ENCODE assay signal across 16 cellular contexts in genomic region chr19:32816555-32817099, GRCh38. TPM values are rescaled to one million over a fixed set of nuclear protein-coding genes. Genes with fewer than 3 reads are reported as not detected.
"Had no signal": no experiment of that assay in that cellular context is flagged by ENCODE, and none has a peak within 500 bp of the region (broad histone marks: within the 10 kb centered on the region; RNA-seq: fewer than 3 reads in every experiment).

No MANE protein-coding gene starts in this region.

- H3K4me3 ChIP-seq: sigmoid colon had no signal

- H3K9me3 Mint-ChIP-seq: activated B cell treated with CpG ODN at 0.5 μM for 24 hours; activated CD4-positive, alpha-beta T cell treated with anti-CD3 and anti-CD28 coated beads, Interleukin-2, amount 10 ng/mL, durations not matched to agents 7 days and 5 days; activated naive CD4-positive, alpha-beta T cell treated with anti-CD3 and anti-CD28 coated beads, Interleukin-2, amount 50 U/mL, for 72 hours; dendritic cell treated with granulocyte-macrophage colony-stimulating factor and Interleukin-4, amounts not matched to agents 40 ng/mL and 50 ng/mL, for 4 days; effector memory CD8-positive, alpha-beta T cell; natural killer cell treated with Interleukin-12 subunit alpha and Interleukin-12 subunit beta and Interleukin-15 and Interleukin-18, amount 100 ng/mL, for 72 hours; T-helper 1 cell treated with Interleukin-12 subunit alpha and Interleukin-12 subunit beta and Interleukin-4 antibody, amounts not matched to agents 30 μg/mL and 1 μg/mL, for 36 hours had no signal

- H3K27ac Mint-ChIP-seq: activated B cell treated with CpG ODN at 0.5 μM for 24 hours; activated CD4-positive, alpha-beta T cell treated with anti-CD3 and anti-CD28 coated beads, Interleukin-2, amount 10 ng/mL, durations not matched to agents 7 days and 5 days; activated naive CD4-positive, alpha-beta T cell treated with anti-CD3 and anti-CD28 coated beads, Interleukin-2, amount 50 U/mL, for 72 hours; dendritic cell treated with granulocyte-macrophage colony-stimulating factor and Interleukin-4, amounts not matched to agents 40 ng/mL and 50 ng/mL, for 4 days; effector memory CD8-positive, alpha-beta T cell; natural killer cell treated with Interleukin-12 subunit alpha and Interleukin-12 subunit beta and Interleukin-15 and Interleukin-18, amount 100 ng/mL, for 72 hours; T-helper 1 cell treated with Interleukin-12 subunit alpha and Interleukin-12 subunit beta and Interleukin-4 antibody, amounts not matched to agents 30 μg/mL and 1 μg/mL, for 36 hours had no signal

- H3K36me3 ChIP-seq: sigmoid colon had no signal

- H3K4me3 Mint-ChIP-seq: activated B cell treated with CpG ODN at 0.5 μM for 24 hours; activated CD4-positive, alpha-beta T cell treated with anti-CD3 and anti-CD28 coated beads, Interleukin-2, amount 10 ng/mL, durations not matched to agents 7 days and 5 days; dendritic cell treated with granulocyte-macrophage colony-stimulating factor and Interleukin-4, amounts not matched to agents 40 ng/mL and 50 ng/mL, for 4 days; effector memory CD8-positive, alpha-beta T cell; natural killer cell treated with Interleukin-12 subunit alpha and Interleukin-12 subunit beta and Interleukin-15 and Interleukin-18, amount 100 ng/mL, for 72 hours; T-helper 1 cell treated with Interleukin-12 subunit alpha and Interleukin-12 subunit beta and Interleukin-4 antibody, amounts not matched to agents 30 μg/mL and 1 μg/mL, for 36 hours had no signal

- H3K36me3 Mint-ChIP-seq: activated naive CD4-positive, alpha-beta T cell treated with anti-CD3 and anti-CD28 coated beads, Interleukin-2, amount 50 U/mL, for 72 hours; natural killer cell treated with Interleukin-12 subunit alpha and Interleukin-12 subunit beta and Interleukin-15 and Interleukin-18, amount 100 ng/mL, for 72 hours had no signal

- DNase-seq: activated B cell treated with CpG ODN at 0.5 μM for 24 hours; activated CD4-positive, alpha-beta T cell treated with anti-CD3 and anti-CD28 coated beads, Interleukin-2, amount 10 ng/mL, durations not matched to agents 7 days and 5 days; activated effector memory CD4-positive, alpha-beta T cell treated with Interleukin-2 at 50 U/mL for 16 hours; activated T-cell treated with anti-CD3 and anti-CD28 coated beads, Interleukin-2, amount 50 U/mL, for 1 hour; cerebellar nuclear complex; effector memory CD8-positive, alpha-beta T cell; hypothalamus; sigmoid colon; stimulated activated naive CD4-positive, alpha-beta T cell treated with Interleukin-2 at 50 U/mL for 16 hours; trophoblast cell had no signal

- H3K4me1 ChIP-seq: sigmoid colon had no signal

- H3K9me3 ChIP-seq: sigmoid colon had no signal

- H3K27ac ChIP-seq: sigmoid colon had no signal

RNA-seq across cellular contexts. Expression of gene SLC7A9, which starts 52.9 kb away (rescaled TPM):
- total RNA-seq: activated naive CD4-positive, alpha-beta T cell treated with anti-CD3 and anti-CD28 coated beads, Interleukin-2, amount 50 U/mL, for 72 hours; epithelial cell of proximal tubule; pulmonary artery endothelial cell had no signal
